Comparison of ENCODE assay signal across 15 cellular contexts in genomic region chr11:34525887-34526657, GRCh38. TPM values are rescaled to one million over a fixed set of nuclear protein-coding genes. Genes with fewer than 3 reads are reported as not detected.
"Had no signal": no experiment of that assay in that cellular context is flagged by ENCODE, and none has a peak within 500 bp of the region (broad histone marks: within the 10 kb centered on the region; RNA-seq: fewer than 3 reads in every experiment).

No MANE protein-coding gene starts in this region.

- H3K9me3 Mint-ChIP-seq: activated naive CD8-positive, alpha-beta T cell treated with anti-CD3 and anti-CD28 coated beads for 36 hours; naive thymus-derived CD8-positive, alpha-beta T cell had no signal

- H3K4me3 Mint-ChIP-seq: activated CD4-positive, alpha-beta T cell treated with anti-CD3 and anti-CD28 coated beads for 36 hours; activated naive CD8-positive, alpha-beta T cell treated with anti-CD3 and anti-CD28 coated beads for 36 hours had no signal

- H3K27me3 ChIP-seq: ascending aorta, neutrophil had no signal

- H3K36me3 Mint-ChIP-seq: activated naive CD8-positive, alpha-beta T cell treated with anti-CD3 and anti-CD28 coated beads for 36 hours; naive thymus-derived CD8-positive, alpha-beta T cell had no signal

- H3K27ac Mint-ChIP-seq: activated CD4-positive, alpha-beta T cell treated with anti-CD3 and anti-CD28 coated beads for 36 hours; activated naive CD8-positive, alpha-beta T cell treated with anti-CD3 and anti-CD28 coated beads for 36 hours; naive thymus-derived CD8-positive, alpha-beta T cell had no signal

- H3K9me3 ChIP-seq: ascending aorta, heart left ventricle, mucosa of descending colon, neutrophil had no signal

- DNase-seq: activated CD4-positive, alpha-beta T cell treated with anti-CD3 and anti-CD28 coated beads for 36 hours; activated naive CD8-positive, alpha-beta T cell treated with anti-CD3 and anti-CD28 coated beads for 36 hours; foreskin melanocyte; heart left ventricle; mucosa of descending colon; naive thymus-derived CD8-positive, alpha-beta T cell; posterior cingulate gyrus; T1000 had no signal

- H3K27ac ChIP-seq: ascending aorta, heart left ventricle, neutrophil, skin epidermis had no signal

- H3K4me1 Mint-ChIP-seq: activated CD4-positive, alpha-beta T cell treated with anti-CD3 and anti-CD28 coated beads for 36 hours had no signal

- H3K4me3 ChIP-seq: ascending aorta, heart left ventricle, mucosa of descending colon, skin epidermis had no signal

- H3K4me1 ChIP-seq: ascending aorta, heart left ventricle had no signal

- FAIRE-seq: bronchial epithelial cell, endothelial cell of umbilical vein had no signal

- H3K36me3 ChIP-seq: ascending aorta, heart left ventricle, neutrophil had no signal

- ATAC-seq: activated CD4-positive, alpha-beta T cell treated with anti-CD3 and anti-CD28 coated beads for 36 hours; heart left ventricle; mucosa of descending colon; naive thymus-derived CD8-positive, alpha-beta T cell had no signal

RNA-seq across cellular contexts. Expression of gene ELF5, which starts 12.5 kb away (rescaled TPM):
- total RNA-seq: activated CD4-positive, alpha-beta T cell treated with anti-CD3 and anti-CD28 coated beads for 36 hours; activated CD8-positive, alpha-beta memory T cell treated with anti-CD3 and anti-CD28 coated beads for 36 hours; activated naive CD8-positive, alpha-beta T cell treated with anti-CD3 and anti-CD28 coated beads for 36 hours; ascending aorta; endothelial cell of umbilical vein; heart left ventricle; lung microvascular endothelial cell; mucosa of descending colon; naive thymus-derived CD8-positive, alpha-beta T cell had no signal
- polyA plus RNA-seq: endothelial cell of umbilical vein; heart left ventricle; naive thymus-derived CD8-positive, alpha-beta T cell had no signal
